ENCODE assay signal across 18 cellular contexts in genomic region chr4:185426960-185427688, GRCh38. TPM values are rescaled to one million over a fixed set of nuclear protein-coding genes. Genes with fewer than 3 reads are reported as not detected.
A peak's percentile ranks its signal among the peaks of the same experiment; 100 is the strongest.
DNase-seq lines count a peak whose midpoint lies in the region; ATAC-seq and TF ChIP-seq lines count a peak whose summit lies in the region.
"Had no signal": no experiment of that assay in that cellular context is flagged by ENCODE, and none has a peak within 500 bp of the region (broad histone marks: within the 10 kb centered on the region; RNA-seq: fewer than 3 reads in every experiment).

No MANE protein-coding gene starts in this region.

- H4K20me1 ChIP-seq in BLaER1: no peaks in the 10 kb centered on the region

- CTCF ChIA-PET in Caco-2 (lab: Charles Lee) (no interaction called here), GM10248 (lab: Yijun Ruan, JAX) (interaction anchor here (0.6 to 3.7 kb wide), 7 partner anchors 8 to 1163 kb away, joined by 3 to 32 read pairs (median 4); no protein-coding TSS in a partner anchor)

- no peak for TF ChIP-seq POLR2A in spleen (IDR thresholded peaks at IDR 0.05)

- no TSS peak for BruUV-seq in Caco-2 (replicated peaks; lab: Mats Ljungman, UMichigan)

- no peak overlapping the region for H3K9ac ChIP-seq in BLaER1

- H3K36me3 Mint-ChIP-seq in Caco-2 (ENCODE audit: insufficient read depth, unreplicated experiment): peaks cover 10% of the 10 kb centered on the region
- H3K36me3 Mint-ChIP-seq in activated naive CD8-positive, alpha-beta T cell treated with anti-CD3 and anti-CD28 coated beads, Interleukin-2, amount 50 U/mL, for 24 hours (ENCODE audit: low read depth): peaks cover 3% of the 10 kb centered on the region
- H3K36me3 Mint-ChIP-seq in naive thymus-derived CD8-positive, alpha-beta T cell: peaks cover 0 to 2% (median 0%) of the 10 kb centered on the region in 3 donors

- 87 to 91% (median 89%) methylated on average over 22 of the region's 22 CpGs for WGBS in spleen, 5 donors

- H3K27me3 ChIP-seq in BLaER1 (no peaks in the 10 kb centered on the region), Caco-2 (replicated peaks; ENCODE audit: control insufficient read depth, insufficient read depth, low read length) (no peaks in the 10 kb centered on the region), spleen (replicated peaks in 1 of 7) (no peaks in the 10 kb centered on the region)
- H3K27me3 ChIP-seq: BE2C had no signal

- TF ChIP-seq CTCF in Caco-2 (IDR thresholded peaks at IDR 0.05; ENCODE audit: insufficient read depth in 1 of 2, low read depth in 1 of 2, low read length in 1 of 2, severe bottlenecking in 1 of 2, unreplicated experiment in 1 of 2) (no peak), GM10248 (IDR thresholded peaks at IDR 0.05; ENCODE audit: control extremely low read depth, extremely low read depth, low read depth, missing control alignments) (no peak), spleen (IDR thresholded peaks at IDR 0.05 in 8 of 11, conservative IDR thresholded peaks at IDR 0.05 in 3 of 11) (no peak)

- H3K4me1 Mint-ChIP-seq in Caco-2 (ENCODE audit: low read depth, unreplicated experiment): peaks cover 13% of the 10 kb centered on the region
- H3K4me1 Mint-ChIP-seq in activated naive CD8-positive, alpha-beta T cell treated with anti-CD3 and anti-CD28 coated beads, Interleukin-2, amount 50 U/mL, for 24 hours: peaks cover 25% of the 10 kb centered on the region
- H3K4me1 Mint-ChIP-seq in naive thymus-derived CD8-positive, alpha-beta T cell: peaks cover 14 to 29% (median 28%) of the 10 kb centered on the region in 4 donors

- H3K4me3 Mint-ChIP-seq in Caco-2 (ENCODE audit: unreplicated experiment): no peak overlapping the region
- H3K4me3 Mint-ChIP-seq in activated naive CD8-positive, alpha-beta T cell treated with anti-CD3 and anti-CD28 coated beads, Interleukin-2, amount 50 U/mL, for 24 hours: peak overlapping the region; percentile 41
- peak overlapping the region in 7 of 10 donors; percentile 11 to 63 (median 48) for H3K4me3 Mint-ChIP-seq in naive thymus-derived CD8-positive, alpha-beta T cell

- H3K4me2 ChIP-seq in BLaER1: peak overlapping the region; percentile 96; the same call in 1 of the 2 replicates

- H3K36me3 ChIP-seq in BLaER1 (peaks cover 1% of the 10 kb centered on the region), Caco-2 (ENCODE audit: control insufficient read depth, insufficient read depth, low read length) (no peaks in the 10 kb centered on the region), spleen (peaks cover 0 to 3% (median 1%) of the 10 kb centered on the region in 6 donors)
- H3K36me3 ChIP-seq: BE2C had no signal

- no peaks in the 10 kb centered on the region for H3K9me3 Mint-ChIP-seq in Caco-2 (ENCODE audit: unreplicated experiment)
- H3K9me3 Mint-ChIP-seq in activated naive CD8-positive, alpha-beta T cell treated with anti-CD3 and anti-CD28 coated beads, Interleukin-2, amount 50 U/mL, for 24 hours: no peaks in the 10 kb centered on the region
- no peaks in the 10 kb centered on the region for H3K9me3 Mint-ChIP-seq in naive thymus-derived CD8-positive, alpha-beta T cell
- H3K9me3 Mint-ChIP-seq: dendritic cell treated with granulocyte-macrophage colony-stimulating factor and Interleukin-4, amounts not matched to agents 40 ng/mL and 50 ng/mL, for 4 days; T-helper 1 cell treated with Interleukin-12 subunit alpha and Interleukin-12 subunit beta and Interleukin-4 antibody, amounts not matched to agents 30 μg/mL and 1 μg/mL, for 36 hours had no signal

- intact Hi-C loops in Caco-2 (cut with micrococcal nuclease; ENCODE audit: unreplicated experiment) (loop anchor here (5.0 kb wide), 1 partner anchor 170 kb away; no protein-coding TSS in a partner anchor), spleen (cut with DNase I; ENCODE audit: low total_unique reads) (no loop called here)

- H3K4me1 ChIP-seq in BLaER1 (peaks cover 24% of the 10 kb centered on the region), Caco-2 (no peaks in the 10 kb centered on the region), spleen (peaks cover 13 to 37% (median 22%) of the 10 kb centered on the region in 6 donors)
- H3K4me1 ChIP-seq: BE2C had no signal

- H3K27ac ChIP-seq in BLaER1 (no peak overlapping the region), spleen (no peak overlapping the region)

- POLR2A ChIA-PET in Caco-2 (lab: Charles Lee): no interaction called here
- POLR2A ChIA-PET in naive thymus-derived CD8-positive, alpha-beta T cell (lab: Charles Lee): interaction anchor here (0.6 to 3.0 kb wide), 6 partner anchors 31 to 776 kb away, joined by 3 to 45 read pairs (median 6); partner anchors contain the start of genes ANKRD37, CCDC110, CENPU and LRP2BP
- POLR2A ChIA-PET in GM10248 (lab: Yijun Ruan, JAX): interaction anchor here (2.3 to 2.6 kb wide), 2 partner anchors 22 to 31 kb away, joined by 9 to 16 read pairs; partner anchors contain the start of genes ANKRD37 and LRP2BP

- H3K9me3 ChIP-seq in BLaER1 (no peaks in the 10 kb centered on the region), Caco-2 (no peaks in the 10 kb centered on the region), spleen (no peaks in the 10 kb centered on the region)
- H3K9me3 ChIP-seq: BE2C, psoas muscle had no signal

- no peak for ATAC-seq in activated naive CD8-positive, alpha-beta T cell treated with anti-CD3 and anti-CD28 coated beads, Interleukin-2, amount 50 U/mL, for 24 hours
- no peak for ATAC-seq in naive thymus-derived CD8-positive, alpha-beta T cell

- no peaks in the 10 kb centered on the region for H3K27me3 Mint-ChIP-seq in Caco-2 (ENCODE audit: insufficient read depth, unreplicated experiment)
- H3K27me3 Mint-ChIP-seq in activated naive CD8-positive, alpha-beta T cell treated with anti-CD3 and anti-CD28 coated beads, Interleukin-2, amount 50 U/mL, for 24 hours: peaks cover 4% of the 10 kb centered on the region
- peaks cover 0 to 5% (median 0%) of the 10 kb centered on the region in 5 donors for H3K27me3 Mint-ChIP-seq in naive thymus-derived CD8-positive, alpha-beta T cell

- DNase-seq in Caco-2 (no peak), GM10248 (ENCODE audit: extremely low spot score) (no peak), DMS 273 (lab: John Stamatoyannopoulos, UW; ENCODE audit: unreplicated experiment) (no peak), spleen (no peak)
- no peak for DNase-seq in activated naive CD8-positive, alpha-beta T cell treated with anti-CD3 and anti-CD28 coated beads, Interleukin-2, amount 50 U/mL, for 24 hours
- DNase-seq in naive thymus-derived CD8-positive, alpha-beta T cell: peak in 1 of 10 donors; percentile 64
- DNase-seq: activated CD4-positive, alpha-beta T cell treated with anti-CD3 and anti-CD28 coated beads, Interleukin-2, amount 50 U/mL, for 1 hour; BE2C; kidney glomerular epithelial cell; NCI-H146; NCI-H226; psoas muscle; SHP77; stimulated activated CD4-positive, alpha-beta T cell treated with anti-CD3 and anti-CD28 coated beads, Interleukin-15, amount 100 ng/mL, for 24 hours had no signal

- H3K27ac Mint-ChIP-seq in Caco-2 (ENCODE audit: unreplicated experiment): peak overlapping the region; percentile 60
- H3K27ac Mint-ChIP-seq in activated naive CD8-positive, alpha-beta T cell treated with anti-CD3 and anti-CD28 coated beads, Interleukin-2, amount 50 U/mL, for 24 hours: no peak overlapping the region
- peak overlapping the region in 8 of 10 donors; percentile 31 to 100 (median 75) for H3K27ac Mint-ChIP-seq in naive thymus-derived CD8-positive, alpha-beta T cell

- H3K4me3 ChIP-seq in BLaER1: no peak overlapping the region
- H3K4me3 ChIP-seq in Caco-2 (ENCODE audit: low read depth, low read length): no peak overlapping the region
- H3K4me3 ChIP-seq in spleen: no peak overlapping the region

RNA-seq across cellular contexts. Expression of gene UFSP2, which starts 1.4 kb away (rescaled TPM):
- total RNA-seq in Caco-2 (2022): 17.4 and 26.2 TPM in 2 replicates
- 10 to 100 TPM; 22.9 to 34.8 TPM for total RNA-seq in naive thymus-derived CD8-positive, alpha-beta T cell
- 10 to 100 TPM; 34.7 to 53.9 (median 45.2) TPM for polyA plus RNA-seq in naive thymus-derived CD8-positive, alpha-beta T cell
- total RNA-seq in spleen: 10 to 100 TPM; 19.9 to 44.1 (median 26.3) TPM
- 10 to 100 TPM; 11.0 to 16.9 (median 13.4) TPM for polyA plus RNA-seq in spleen

RNA-seq across cellular contexts. Expression of gene ANKRD37, which starts 30.5 kb away (rescaled TPM):
- 2.4 and 3.6 TPM in 2 replicates for total RNA-seq in Caco-2 (2022)
- total RNA-seq in naive thymus-derived CD8-positive, alpha-beta T cell: 1 to 10 TPM; 5.0 to 5.5 TPM
- 10 to 100 TPM in 2 of 3 donors, 1 to 10 TPM in 1; 9.9 to 12.4 (median 10.3) TPM for polyA plus RNA-seq in naive thymus-derived CD8-positive, alpha-beta T cell
- total RNA-seq in spleen: 10 to 100 TPM in 3 of 7 donors, 1 to 10 TPM in 4; 6.9 to 21.1 (median 8.9) TPM
- polyA plus RNA-seq in spleen: 10 to 100 TPM in 2 of 3 donors, 1 to 10 TPM in 1; 6.0 to 12.0 (median 10.5) TPM

RNA-seq across cellular contexts. Expression of gene LRP2BP, which starts 31.4 kb away (rescaled TPM):
- total RNA-seq in Caco-2 (2022) (0.20 and 0.46 TPM in 2 replicates), spleen (1 to 10 TPM in 5 of 7 donors, under 1 TPM in 2; 0.47 to 2.4 (median 1.2) TPM)
- total RNA-seq in naive thymus-derived CD8-positive, alpha-beta T cell: 1 to 10 TPM in 1 of 2 experiments, under 1 TPM in 1; 0.74 to 1.4 TPM
- under 1 TPM; 0.16 to 0.24 (median 0.18) TPM for polyA plus RNA-seq in naive thymus-derived CD8-positive, alpha-beta T cell
- under 1 TPM; 0.17 to 0.48 (median 0.29) TPM for polyA plus RNA-seq in spleen

RNA-seq across cellular contexts. Expression of gene CCDC110, which starts 44.4 kb away (rescaled TPM):
- total RNA-seq in Caco-2 (2022) (not detected in 2 replicates), spleen (1 to 10 TPM in 2 of 7 donors, under 1 TPM in 5; 0.60 to 4.7 (median 0.87) TPM)
- 1 to 10 TPM; 1.3 to 1.4 TPM for total RNA-seq in naive thymus-derived CD8-positive, alpha-beta T cell
- polyA plus RNA-seq in naive thymus-derived CD8-positive, alpha-beta T cell: under 1 TPM; 0.27 to 0.97 (median 0.47) TPM
- under 1 TPM; 0.20 to 0.26 (median 0.22) TPM for polyA plus RNA-seq in spleen
- total RNA-seq: mononuclear cell had no signal
